ENCODE assay signal across 8 cellular contexts in genomic region chr5:111252799-111253564, GRCh38. TPM values are rescaled to one million over a fixed set of nuclear protein-coding genes. Genes with fewer than 3 reads are reported as not detected.
DNase-seq lines count a peak whose midpoint lies in the region; ATAC-seq and TF ChIP-seq lines count a peak whose summit lies in the region.

No MANE protein-coding gene starts in this region.

- peak overlapping the region; percentile 57 for H3K4me3 Mint-ChIP-seq in activated naive CD4-positive, alpha-beta T cell treated with anti-CD3 and anti-CD28 coated beads for 36 hours
- H3K4me3 Mint-ChIP-seq in stimulated activated effector memory CD8-positive, alpha-beta T cell treated with anti-CD3 and anti-CD28 coated beads, Interleukin-12 subunit alpha, Interleukin-12 subunit beta, amount 100 ng/mL, for 72 hours, result peak overlapping the region; percentile 66

- H3K27ac ChIP-seq in uterus, result no peak overlapping the region

- H3K4me3 ChIP-seq in Jurkat, Clone E6-1 (ENCODE audit: low read length), result no peak overlapping the region; the same call in 1 of the 2 replicates
- H3K4me3 ChIP-seq in uterus, result no peak overlapping the region

- H3K36me3 Mint-ChIP-seq in activated naive CD4-positive, alpha-beta T cell treated with anti-CD3 and anti-CD28 coated beads for 36 hours (ENCODE audit: low read depth), result peaks cover 13% of the 10 kb centered on the region
- peaks cover 12% of the 10 kb centered on the region for H3K36me3 Mint-ChIP-seq in stimulated activated effector memory CD8-positive, alpha-beta T cell treated with anti-CD3 and anti-CD28 coated beads, Interleukin-12 subunit alpha, Interleukin-12 subunit beta, amount 100 ng/mL, for 72 hours

- H3K27me3 ChIP-seq in uterus, result no peaks in the 10 kb centered on the region

- no peak for TF ChIP-seq POLR2A in uterus (IDR thresholded peaks at IDR 0.05)

- TF ChIP-seq CTCF in uterus (IDR thresholded peaks at IDR 0.05), result no peak

- H3K4me1 ChIP-seq in uterus, result no peaks in the 10 kb centered on the region

- DNase-seq in activated naive CD4-positive, alpha-beta T cell treated with anti-CD3 and anti-CD28 coated beads for 36 hours, result no peak
- DNase-seq in activated naive CD4-positive, alpha-beta T cell (lab: John Stamatoyannopoulos, UW), result no peak
- peak; percentile 84 for DNase-seq in Jurkat, Clone E6-1 (ENCODE audit: low read depth, low spot score)
- DNase-seq in stimulated activated effector memory CD8-positive, alpha-beta T cell treated with anti-CD3 and anti-CD28 coated beads, Interleukin-12 subunit alpha, Interleukin-12 subunit beta, amount 100 ng/mL, for 72 hours (ENCODE audit: low spot score in 2 of 2), result no peak
- no peak for DNase-seq in CD1c-positive myeloid dendritic cell (ENCODE audit: extremely low spot score)
- DNase-seq in EL, result no peak
- no peak for DNase-seq in uterus

- H3K27me3 Mint-ChIP-seq in activated naive CD4-positive, alpha-beta T cell treated with anti-CD3 and anti-CD28 coated beads for 36 hours (ENCODE audit: low read depth), result no peaks in the 10 kb centered on the region

- no peaks in the 10 kb centered on the region for H3K36me3 ChIP-seq in uterus

- peaks cover 90% of the 10 kb centered on the region for H3K4me1 Mint-ChIP-seq in activated naive CD4-positive, alpha-beta T cell treated with anti-CD3 and anti-CD28 coated beads for 36 hours (ENCODE audit: low read depth)
- peaks cover 58% of the 10 kb centered on the region for H3K4me1 Mint-ChIP-seq in stimulated activated effector memory CD8-positive, alpha-beta T cell treated with anti-CD3 and anti-CD28 coated beads, Interleukin-12 subunit alpha, Interleukin-12 subunit beta, amount 100 ng/mL, for 72 hours

- H3K9me3 ChIP-seq in uterus, result no peaks in the 10 kb centered on the region

- peaks cover 13% of the 10 kb centered on the region for H3K9me3 Mint-ChIP-seq in activated naive CD4-positive, alpha-beta T cell treated with anti-CD3 and anti-CD28 coated beads for 36 hours
- H3K9me3 Mint-ChIP-seq in stimulated activated effector memory CD8-positive, alpha-beta T cell treated with anti-CD3 and anti-CD28 coated beads, Interleukin-12 subunit alpha, Interleukin-12 subunit beta, amount 100 ng/mL, for 72 hours, result no peaks in the 10 kb centered on the region

- intact Hi-C loops in activated naive CD4-positive, alpha-beta T cell treated with anti-CD3 and anti-CD28 coated beads for 36 hours (cut with micrococcal nuclease), result loop anchor here (10.0 kb wide), 3 partner anchors 1318 to 1612 kb away; partner anchors contain the start of gene SRP19
- intact Hi-C loops in uterus (cut with DNase I; ENCODE audit: low total_unique reads), result no loop called here

- ATAC-seq in HG02571 (IDR thresholded peaks at IDR 0.05; ENCODE audit: unreplicated experiment), result peak; percentile 74
- no peak for ATAC-seq in stimulated activated effector memory CD8-positive, alpha-beta T cell treated with anti-CD3 and anti-CD28 coated beads, Interleukin-12 subunit alpha, Interleukin-12 subunit beta, amount 100 ng/mL, for 72 hours

- peak overlapping the region; percentile 78 for H3K27ac Mint-ChIP-seq in activated naive CD4-positive, alpha-beta T cell treated with anti-CD3 and anti-CD28 coated beads for 36 hours
- peak overlapping the region; percentile 30 for H3K27ac Mint-ChIP-seq in stimulated activated effector memory CD8-positive, alpha-beta T cell treated with anti-CD3 and anti-CD28 coated beads, Interleukin-12 subunit alpha, Interleukin-12 subunit beta, amount 100 ng/mL, for 72 hours

- CTCF ChIA-PET in activated naive CD4-positive, alpha-beta T cell treated with anti-CD3 and anti-CD28 coated beads for 36 hours (lab: Charles Lee), result interaction anchor here (1.1 to 4.8 kb wide), 7 partner anchors 7 to 93 kb away, joined by 3 to 55 read pairs (median 15); no protein-coding TSS in a partner anchor

RNA-seq across cellular contexts. Expression of gene CAMK4, which starts 28.8 kb away (rescaled TPM):
- 10 to 100 TPM; 40.6 to 44.4 TPM for total RNA-seq in activated naive CD4-positive, alpha-beta T cell treated with anti-CD3 and anti-CD28 coated beads for 36 hours
- polyA plus RNA-seq in Jurkat, Clone E6-1 (2012; ENCODE audit: insufficient read depth, insufficient read length), result 15.3 TPM
- 10 to 100 TPM in 1 of 4 donors, 1 to 10 TPM in 2, under 1 TPM in 1; 0.26 to 33.9 (median 2.0) TPM for total RNA-seq in uterus
